21 cellular contexts compared by ENCODE assay signal in genomic region chr16:28999577-28999976, GRCh38.
"Had no signal": no experiment of that assay in that cellular context is flagged by ENCODE, and none has a peak within 500 bp of the region (broad histone marks: within the 10 kb centered on the region; RNA-seq: fewer than 3 reads in every experiment).

No MANE protein-coding gene starts in this region.

- H2AFZ ChIP-seq: parathyroid adenoma had no signal

- H3K4me3 Mint-ChIP-seq: activated CD8-positive, alpha-beta T cell treated with anti-CD3 and anti-CD28 coated beads, Interleukin-2, amount 10 ng/mL, durations not matched to agents 7 days and 5 days; activated T-cell treated with anti-CD3 and anti-CD28 coated beads, Interleukin-2, amount 50 U/mL, for 24 hours; brain; endodermal cell; natural killer cell had no signal

- H3K9me3 Mint-ChIP-seq: activated T-cell treated with anti-CD3 and anti-CD28 coated beads, Interleukin-2, amount 50 U/mL, for 24 hours; endodermal cell; natural killer cell had no signal

- H3K27me3 Mint-ChIP-seq: activated T-cell treated with anti-CD3 and anti-CD28 coated beads, Interleukin-2, amount 50 U/mL, for 24 hours had no signal

- H3K4me1 Mint-ChIP-seq: brain, endodermal cell had no signal

- H3K9ac ChIP-seq: parathyroid adenoma had no signal

- DNase-seq: activated CD4-positive, alpha-beta T cell treated with anti-CD3 and anti-CD28 coated beads for 48 hours; activated CD4-positive, CD25-positive, alpha-beta regulatory T cell; activated CD8-positive, alpha-beta T cell treated with anti-CD3 and anti-CD28 coated beads, Interleukin-2, amount 10 ng/mL, durations not matched to agents 7 days and 5 days; activated effector memory CD4-positive, alpha-beta T cell treated with anti-CD3 and anti-CD28 coated beads, Interleukin-2, amount 50 U/mL, for 16 hours; activated T-cell treated with anti-CD3 and anti-CD28 coated beads, Interleukin-2, amount 50 U/mL, for 24 hours; anterior cingulate cortex; central memory CD4-positive, alpha-beta T cell; dorsolateral prefrontal cortex; endodermal cell; foreskin fibroblast; left ventricle myocardium superior; natural killer cell; stimulated activated CD4-positive, alpha-beta T cell treated with anti-CD3 and anti-CD28 coated beads, Interleukin-4, amount 100 ng/mL, for 4 hours; stimulated activated naive CD4-positive, alpha-beta T cell; T-helper 9 cell had no signal

- H3K27me3 ChIP-seq: dorsolateral prefrontal cortex, neutrophil had no signal

- H3K79me2 ChIP-seq: parathyroid adenoma had no signal

- H3K27ac Mint-ChIP-seq: activated CD8-positive, alpha-beta T cell treated with anti-CD3 and anti-CD28 coated beads, Interleukin-2, amount 10 ng/mL, durations not matched to agents 7 days and 5 days; activated T-cell treated with anti-CD3 and anti-CD28 coated beads, Interleukin-2, amount 50 U/mL, for 24 hours; brain; endodermal cell; natural killer cell had no signal

- H3K4me3 ChIP-seq: dorsolateral prefrontal cortex had no signal

- ATAC-seq: activated CD8-positive, alpha-beta T cell treated with anti-CD3 and anti-CD28 coated beads, Interleukin-2, amount 10 ng/mL, durations not matched to agents 7 days and 5 days; activated naive CD4-positive, alpha-beta T cell treated with anti-CD3 and anti-CD28 coated beads, Interleukin-2, amount 50 U/mL, for 72 hours; left ventricle myocardium superior; natural killer cell; sciatic nerve had no signal

- H3K4me1 ChIP-seq: parathyroid adenoma had no signal

- H3K27ac ChIP-seq: dorsolateral prefrontal cortex, epithelial cell of prostate, neutrophil, parathyroid adenoma had no signal

- H3K9me3 ChIP-seq: neutrophil had no signal

- H3K36me3 ChIP-seq: neutrophil had no signal
